Comparison of ENCODE assay signal across 30 cellular contexts in the genomic region with DNA sequence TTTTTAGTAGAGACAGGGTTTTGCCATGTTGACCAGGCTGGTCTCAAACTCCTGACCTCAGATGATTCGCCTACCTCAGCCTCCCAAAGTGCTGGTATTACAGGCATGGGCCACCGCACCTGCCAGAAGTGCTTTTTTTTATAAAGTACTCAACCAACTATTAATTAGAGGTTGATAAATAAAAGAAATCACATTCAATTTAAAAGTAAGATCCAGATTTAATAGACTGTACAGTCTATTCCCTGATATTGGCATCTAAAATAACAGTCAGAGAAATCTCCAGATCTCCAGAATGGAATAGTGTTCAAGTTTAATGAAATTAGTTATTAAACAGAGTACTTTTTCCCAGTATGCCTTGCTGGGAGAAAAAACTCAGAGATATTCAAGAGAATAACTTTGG.
"Had no signal": no experiment of that assay in that cellular context is flagged by ENCODE, and none has a peak within 500 bp of the region (broad histone marks: within the 10 kb centered on the region; RNA-seq: fewer than 3 reads in every experiment).

No MANE protein-coding gene starts in this region.

- H3K27me3 ChIP-seq: adrenal gland, ascending aorta, body of pancreas, brain microvascular endothelial cell, breast epithelium, cardiac muscle cell had no signal

- H3K4me3 ChIP-seq: adrenal gland, ascending aorta, body of pancreas, breast epithelium, cardiac muscle cell had no signal

- H3K4me1 ChIP-seq: ascending aorta, breast epithelium had no signal

- DNase-seq: activated effector memory CD4-positive, alpha-beta T cell treated with anti-CD3 and anti-CD28 coated beads, Interleukin-2, amount 50 U/mL, for 16 hours; activated effector memory CD4-positive, alpha-beta T cell treated with Interleukin-2 at 50 U/mL for 16 hours; activated gamma-delta T cell; activated gamma-delta T cell treated with Interleukin-2 at 50 U/mL for 16 hours; activated naive CD4-positive, alpha-beta T cell; activated naive CD4-positive, alpha-beta T cell treated with anti-CD3 and anti-CD28 coated beads for 36 hours; activated naive CD4-positive, alpha-beta T cell treated with anti-CD3 and anti-CD28 coated beads, Interleukin-2, amount 10 ng/mL, durations not matched to agents 7 days and 5 days; activated naive CD4-positive, alpha-beta T cell treated with anti-CD3 and anti-CD28 coated beads, Interleukin-2, amount 50 U/mL, for 16 hours; activated naive CD4-positive, alpha-beta T cell treated with Interleukin-2 at 50 U/mL for 16 hours; activated naive CD8-positive, alpha-beta T cell treated with anti-CD3 and anti-CD28 coated beads for 36 hours; activated naive CD8-positive, alpha-beta T cell treated with anti-CD3 and anti-CD28 coated beads, Interleukin-2, amount 10 ng/mL, durations not matched to agents 7 days and 5 days; activated naive CD8-positive, alpha-beta T cell treated with anti-CD3 and anti-CD28 coated beads, Interleukin-2, amount 50 U/mL, for 24 hours; activated T-cell treated with anti-CD3 and anti-CD28 coated beads, Interleukin-2, amount 50 U/mL, for 4 hours; activated T-cell treated with anti-CD3 and anti-CD28 coated beads, Interleukin-2, amount 50 U/mL, for 48 hours; activated T-cell treated with anti-CD3 and anti-CD28 coated beads, Interleukin-2, amount 50 U/mL, for 72 hours; adrenal gland; amniotic stem cell; amygdala; anterior cingulate cortex; aorta; body of pancreas; brain microvascular endothelial cell; caudate nucleus; central memory CD4-positive, alpha-beta T cell; cerebellar nuclear complex had no signal

- ATAC-seq: activated naive CD4-positive, alpha-beta T cell treated with anti-CD3 and anti-CD28 coated beads, Interleukin-2, amount 50 U/mL, for 72 hours; activated naive CD8-positive, alpha-beta T cell treated with anti-CD3 and anti-CD28 coated beads, Interleukin-2, amount 50 U/mL, for 24 hours; activated T-cell treated with anti-CD3 and anti-CD28 coated beads, Interleukin-2, amount 50 U/mL, for 4 hours; activated T-cell treated with anti-CD3 and anti-CD28 coated beads, Interleukin-2, amount 50 U/mL, for 72 hours; activated T-helper 17 cell treated with anti-CD3 and anti-CD28 coated beads, Interleukin-2, amount 50 U/mL, for 72 hours; body of pancreas had no signal

- H3K36me3 ChIP-seq: adrenal gland, ascending aorta, breast epithelium had no signal

- H3K27ac ChIP-seq: adrenal gland, ascending aorta, body of pancreas, brain microvascular endothelial cell, breast epithelium had no signal

- H3K9me3 ChIP-seq: adrenal gland, ascending aorta, body of pancreas, breast epithelium had no signal
